Comparison of ENCODE assay signal across 7 cellular contexts in the genomic region with DNA sequence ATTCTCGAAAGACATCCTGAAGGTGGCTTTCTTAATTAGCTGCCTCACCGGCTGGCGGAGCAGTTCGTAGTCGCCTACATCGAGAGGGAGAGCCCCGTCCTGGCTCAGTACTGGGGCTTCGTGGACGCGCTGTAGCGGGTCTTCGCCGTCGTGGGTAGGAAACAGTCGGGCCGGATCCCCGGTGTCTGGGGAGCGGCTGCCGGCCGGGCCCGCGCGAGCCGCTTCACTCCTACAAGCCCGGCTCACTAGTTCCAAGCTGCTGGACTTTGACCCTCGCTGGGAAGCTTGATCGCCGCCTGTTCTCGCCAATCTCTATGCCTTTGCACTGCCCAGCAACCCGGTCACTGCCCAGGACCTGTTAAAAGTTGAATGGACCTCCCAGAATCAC. TPM values are rescaled to one million over a fixed set of nuclear protein-coding genes. Genes with fewer than 3 reads are reported as not detected.
DNase-seq lines count a peak whose midpoint lies in the region; ATAC-seq and TF ChIP-seq lines count a peak whose summit lies in the region.

No MANE protein-coding gene starts in this region.

- CTCF ChIA-PET in activated naive CD4-positive, alpha-beta T cell treated with anti-CD3 and anti-CD28 coated beads, Interleukin-2, amount 10 ng/mL, durations not matched to agents 7 days and 5 days (lab: Charles Lee): interaction anchor here (1.0 to 2.6 kb wide), 2 partner anchors 57 to 58 kb away, joined by 3 to 10 read pairs; partner anchors contain the start of gene ZBTB14

- peak overlapping the region; percentile 96 for H3K27ac Mint-ChIP-seq in activated naive CD4-positive, alpha-beta T cell treated with anti-CD3 and anti-CD28 coated beads, Interleukin-2, amount 10 ng/mL, durations not matched to agents 7 days and 5 days

- H3K36me3 ChIP-seq in cardiac muscle cell: no peaks in the 10 kb centered on the region
- H3K36me3 ChIP-seq in ovary: no peaks in the 10 kb centered on the region

- H3K9me3 ChIP-seq in cardiac muscle cell (ENCODE audit: low read depth) (no peaks in the 10 kb centered on the region), ovary (no peaks in the 10 kb centered on the region)

- peaks cover 43% of the 10 kb centered on the region for H3K4me1 Mint-ChIP-seq in activated naive CD4-positive, alpha-beta T cell treated with anti-CD3 and anti-CD28 coated beads, Interleukin-2, amount 10 ng/mL, durations not matched to agents 7 days and 5 days

- H3K27me3 ChIP-seq in cardiac muscle cell (no peaks in the 10 kb centered on the region), ovary (no peaks in the 10 kb centered on the region)

- H3K4me1 ChIP-seq in cardiac muscle cell (ENCODE audit: low read depth) (peaks cover 20% of the 10 kb centered on the region), ovary (ENCODE audit: insufficient read depth) (no peaks in the 10 kb centered on the region)

- H3K4me3 ChIP-seq in cardiac muscle cell: peak overlapping the region; percentile 42
- peak overlapping the region; percentile 60 for H3K4me3 ChIP-seq in ovary

- 0% methylated on average over 15 to 30 of the region's 30 CpGs for WGBS in ovary, 3 donors

- no peak for TF ChIP-seq EP300 in ovary (IDR thresholded peaks at IDR 0.05)

- no peak for TF ChIP-seq CTCF in cardiac muscle cell (IDR thresholded peaks at IDR 0.05; ENCODE audit: low read depth, low read length)
- TF ChIP-seq CTCF in ovary (IDR thresholded peaks at IDR 0.05): no peak

- peak overlapping the region; percentile 90 for H3K4me3 Mint-ChIP-seq in activated naive CD4-positive, alpha-beta T cell treated with anti-CD3 and anti-CD28 coated beads, Interleukin-2, amount 10 ng/mL, durations not matched to agents 7 days and 5 days

- no peaks in the 10 kb centered on the region for H3K9me3 Mint-ChIP-seq in activated naive CD4-positive, alpha-beta T cell treated with anti-CD3 and anti-CD28 coated beads, Interleukin-2, amount 10 ng/mL, durations not matched to agents 7 days and 5 days

- no peak for TF ChIP-seq POLR2A in ovary (IDR thresholded peaks at IDR 0.05)

- H3K36me3 Mint-ChIP-seq in activated naive CD4-positive, alpha-beta T cell treated with anti-CD3 and anti-CD28 coated beads, Interleukin-2, amount 10 ng/mL, durations not matched to agents 7 days and 5 days: peaks cover 31% of the 10 kb centered on the region

- intact Hi-C loops in ovary (cut with DNase I): loop anchor here (5.0 to 10.0 kb wide), 2 partner anchors 56 to 59 kb away; partner anchors contain the start of gene ZBTB14 (in 4 of the 4)

- DNase-seq in NCI-H69 (lab: John Stamatoyannopoulos, UW) (peak; percentile 78), cardiac muscle cell (ENCODE audit: low read depth in 1 of 2, low spot score in 1 of 2) (peak; percentile 48 to 61), ovary (peak; percentile 23 to 67 (median 52)), COLO829 (ENCODE audit: low spot score) (no peak)
- DNase-seq in activated naive CD4-positive, alpha-beta T cell treated with anti-CD3 and anti-CD28 coated beads, Interleukin-2, amount 10 ng/mL, durations not matched to agents 7 days and 5 days: peak; percentile 62

- H3K27me3 Mint-ChIP-seq in activated naive CD4-positive, alpha-beta T cell treated with anti-CD3 and anti-CD28 coated beads, Interleukin-2, amount 10 ng/mL, durations not matched to agents 7 days and 5 days: no peaks in the 10 kb centered on the region

- peak; percentile 7 for ATAC-seq in GM18508 (IDR thresholded peaks at IDR 0.05; ENCODE audit: insufficient read depth, unreplicated experiment)
- ATAC-seq in HG02642 (IDR thresholded peaks at IDR 0.05; ENCODE audit: poor library complexity, unreplicated experiment): peak; percentile 46

- H3K27ac ChIP-seq in cardiac muscle cell (peak overlapping the region; percentile 97), ovary (peak overlapping the region; percentile 98)

RNA-seq across cellular contexts. Expression of gene AKAIN1, which starts 41.3 kb away (rescaled TPM):
- not detected in 2 replicates for total RNA-seq in cardiac muscle cell
- polyA plus RNA-seq in cardiac muscle cell: not detected in 2 replicates
- not detected for total RNA-seq in ovary
- polyA plus RNA-seq in ovary: not detected

RNA-seq across cellular contexts. Expression of gene ZBTB14, which starts 57.2 kb away (rescaled TPM):
- total RNA-seq in cardiac muscle cell (11.7 and 13.8 TPM in 2 replicates), ovary (10 to 100 TPM in 6 of 7 donors, 1 to 10 TPM in 1; 6.3 to 16.3 (median 14.5) TPM)
- polyA plus RNA-seq in cardiac muscle cell (8.6 and 17.1 TPM in 2 replicates), ovary (10 to 100 TPM in 1 of 2 donors, 1 to 10 TPM in 1; 8.6 to 17.5 TPM)
